27 cellular contexts compared by ENCODE assay signal in genomic region chr6:116954335-116954734, GRCh38.
"Had no signal": no experiment of that assay in that cellular context is flagged by ENCODE, and none has a peak within 500 bp of the region (broad histone marks: within the 10 kb centered on the region; RNA-seq: fewer than 3 reads in every experiment).

No MANE protein-coding gene starts in this region.

- H3K36me3 ChIP-seq: esophagus muscularis mucosa, gastroesophageal sphincter, heart left ventricle, neutrophil, pancreas, suprapubic skin, transverse colon, upper lobe of right lung, uterus had no signal

- H3K9me3 ChIP-seq: esophagus muscularis mucosa, gastroesophageal sphincter, heart left ventricle, mucosa of descending colon, neutrophil, pancreas, suprapubic skin, transverse colon, upper lobe of right lung, uterus had no signal

- H3K4me1 ChIP-seq: esophagus muscularis mucosa, foreskin keratinocyte, gastroesophageal sphincter, heart left ventricle, suprapubic skin, upper lobe of right lung, uterus had no signal

- DNase-seq: cortex of kidney; effector CD4-positive, alpha-beta T cell; endodermal cell; foreskin keratinocyte; heart left ventricle; hippocampal formation; left cardiac atrium; mesenchymal stem cell; naive B cell; stimulated activated CD4-positive, alpha-beta T cell treated with anti-CD3 and anti-CD28 coated beads, Interleukin-12 subunit alpha, Interleukin-12 subunit beta, amount 100 ng/mL, for 4 hours; stimulated activated CD4-positive, alpha-beta T cell treated with anti-CD3 and anti-CD28 coated beads, Interleukin-1b, Interleukin-23, amount 100 ng/mL, for 48 hours; stimulated activated CD4-positive, alpha-beta T cell treated with anti-CD3 and anti-CD28 coated beads, Interleukin-4, amount 100 ng/mL, for 1 hour; stimulated activated CD8-positive, alpha-beta memory T cell treated with anti-CD3 and anti-CD28 coated beads, Interleukin-4, amount 100 ng/mL, for 48 hours; stimulated activated naive CD4-positive, alpha-beta T cell; stimulated activated naive CD8-positive, alpha-beta T cell treated with anti-CD3 and anti-CD28 coated beads, Interleukin-15, amount 100 ng/mL, for 72 hours; upper lobe of right lung; uterus had no signal

- H3K27me3 ChIP-seq: esophagus muscularis mucosa, foreskin keratinocyte, gastroesophageal sphincter, heart left ventricle, neutrophil, pancreas, suprapubic skin, transverse colon, upper lobe of right lung, uterus had no signal

- ATAC-seq: foreskin keratinocyte; gastroesophageal sphincter; left cardiac atrium; natural killer cell treated with Interleukin-12 subunit alpha and Interleukin-12 subunit beta and Interleukin-15 and Interleukin-18, amount 100 ng/mL, for 72 hours; sciatic nerve; stimulated activated naive CD8-positive, alpha-beta T cell treated with anti-CD3 and anti-CD28 coated beads, Interleukin-15, amount 100 ng/mL, for 72 hours had no signal

- H3K4me3 ChIP-seq: esophagus muscularis mucosa, gastroesophageal sphincter, heart left ventricle, mucosa of descending colon, pancreas, smooth muscle cell, suprapubic skin, transverse colon, upper lobe of right lung, uterus had no signal

- H3K27ac ChIP-seq: esophagus muscularis mucosa, foreskin keratinocyte, gastroesophageal sphincter, heart left ventricle, neutrophil, suprapubic skin, upper lobe of right lung, uterus had no signal

- H3K4me2 ChIP-seq: smooth muscle cell had no signal
